19 cellular contexts compared by ENCODE assay signal in the genomic region with DNA sequence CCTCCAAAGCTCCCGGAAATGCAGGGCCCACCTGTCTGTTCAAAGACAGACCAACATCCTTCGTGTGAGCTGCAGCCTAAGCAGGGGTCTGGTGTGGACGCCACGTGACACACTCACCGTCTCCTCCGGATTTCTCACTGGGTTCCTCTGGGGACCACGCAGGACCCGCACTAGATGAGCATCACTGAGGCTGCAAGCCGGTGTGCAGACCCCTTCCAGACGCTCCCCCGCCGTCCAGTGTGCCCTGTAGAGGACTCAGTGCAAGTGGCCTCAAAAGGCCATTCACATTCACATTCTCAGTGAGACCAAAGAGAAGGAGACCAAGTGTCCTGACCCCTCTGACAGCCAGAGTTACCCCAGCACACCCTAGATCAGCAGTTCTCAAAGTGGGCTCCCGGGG.
"Had no signal": no experiment of that assay in that cellular context is flagged by ENCODE, and none has a peak within 500 bp of the region (broad histone marks: within the 10 kb centered on the region; RNA-seq: fewer than 3 reads in every experiment).

No MANE protein-coding gene starts in this region.

- DNase-seq: activated B cell treated with CpG ODN at 0.5 μM for 24 hours; activated CD4-positive, alpha-beta T cell treated with anti-CD3 and anti-CD28 coated beads for 1 hour; activated CD4-positive, alpha-beta T cell treated with anti-CD3 and anti-CD28 coated beads, Interleukin-2, amount 10 ng/mL, durations not matched to agents 24 days and 14 days; activated CD4-positive, alpha-beta T cell treated with anti-CD3 and anti-CD28 coated beads, Interleukin-2, amount 50 U/mL, for 48 hours; activated CD8-positive, alpha-beta memory T cell treated with anti-CD3 and anti-CD28 coated beads, Interleukin-2, amount 10 ng/mL, durations not matched to agents 7 days and 5 days; activated effector memory CD4-positive, alpha-beta T cell treated with Interleukin-2 at 50 U/mL for 16 hours; activated naive CD4-positive, alpha-beta T cell; activated T-cell treated with anti-CD3 and anti-CD28 coated beads, Interleukin-2, amount 50 U/mL, for 24 hours; Kasumi-1; NCI-H1105 treated with DMSO at 0.1 percent for 48 hours; NCI-H1436 treated with DMSO at 0.1 percent for 48 hours; NCI-H187; NCI-H2081 treated with DMSO at 0.1 percent for 48 hours; NCI-H446; NCI-H524; SHP77 treated with DMSO at 0.1 percent for 48 hours; T-cell; T-helper 2 cell; T1000 had no signal
